ENCODE assay signal across 25 cellular contexts in the genomic region with DNA sequence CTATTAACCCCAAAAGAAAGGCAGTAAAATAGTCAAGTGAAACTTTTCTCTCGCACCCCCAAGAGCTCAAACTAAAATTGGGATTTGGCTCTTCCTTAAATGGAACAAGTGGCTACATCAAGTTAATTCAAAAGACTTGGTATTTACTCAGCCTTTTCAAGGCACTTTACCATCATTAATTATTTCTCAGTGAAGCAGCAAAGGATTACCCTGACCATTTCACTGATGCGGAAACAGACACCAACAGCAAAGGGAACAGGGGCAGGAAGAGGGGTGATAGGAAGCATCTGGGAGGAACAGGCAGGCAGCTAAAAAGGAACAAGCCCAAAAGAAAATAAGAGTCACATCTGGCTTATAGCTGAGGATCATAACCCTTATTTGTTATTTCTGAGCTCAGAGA. TPM values are rescaled to one million over a fixed set of nuclear protein-coding genes. Genes with fewer than 3 reads are reported as not detected.
A peak's percentile ranks its signal among the peaks of the same experiment; 100 is the strongest.
DNase-seq lines count a peak whose midpoint lies in the region; ATAC-seq and TF ChIP-seq lines count a peak whose summit lies in the region.
"Had no signal": no experiment of that assay in that cellular context is flagged by ENCODE, and none has a peak within 500 bp of the region (broad histone marks: within the 10 kb centered on the region; RNA-seq: fewer than 3 reads in every experiment).

No MANE protein-coding gene starts in this region.

- H2AFZ ChIP-seq in PC-3 (ENCODE audit: low read length) = no peak overlapping the region

- H3K27me3 Mint-ChIP-seq in Calu3 (ENCODE audit: unreplicated experiment) = peaks cover 16% of the 10 kb centered on the region

- H3K79me2 ChIP-seq in PC-3 (ENCODE audit: low read length) = peaks cover 73% of the 10 kb centered on the region

- H3K27ac Mint-ChIP-seq in Calu3 (ENCODE audit: unreplicated experiment) = no peak overlapping the region
- H3K27ac Mint-ChIP-seq: activated CD4-positive, alpha-beta T cell treated with anti-CD3 and anti-CD28 coated beads, Interleukin-2, amount 10 ng/mL, durations not matched to agents 7 days and 5 days; activated naive CD4-positive, alpha-beta T cell treated with anti-CD3 and anti-CD28 coated beads for 36 hours; CD8-positive, alpha-beta T cell; H9; WTC11 had no signal

- no peaks in the 10 kb centered on the region for H3K36me3 ChIP-seq in BLaER1 treated with 17β-estradiol and CSF1 and Interleukin-3, amounts not matched to agents 10 nM and 100 nM
- no peaks in the 10 kb centered on the region for H3K36me3 ChIP-seq in PC-3 (ENCODE audit: low read depth, low read length)
- H3K36me3 ChIP-seq in right atrium auricular region = no peaks in the 10 kb centered on the region
- H3K36me3 ChIP-seq: heart left ventricle, SJCRH30, uterus had no signal

- H3K27ac ChIP-seq in BLaER1 treated with 17β-estradiol and CSF1 and Interleukin-3, amounts not matched to agents 10 nM and 100 nM = peak overlapping the region in 6 of 11 experiments; percentile 2 to 82 (median 58); a peak in 10 of 22 replicates
- H3K27ac ChIP-seq in PC-3 (ENCODE audit: low read length) (no peak overlapping the region), right atrium auricular region (no peak overlapping the region)
- H3K27ac ChIP-seq: heart left ventricle, SJCRH30, testis, uterus had no signal

- no peaks in the 10 kb centered on the region for H3F3A ChIP-seq in PC-3 (ENCODE audit: low read length, unreplicated experiment)

- BruUV-seq in PC-3 (replicated peaks; lab: Mats Ljungman, UMichigan) (no TSS peak), Calu3 (replicated peaks; lab: Mats Ljungman, UMichigan) (no TSS peak)

- CTCF ChIA-PET in PC-3 (lab: Charles Lee) (no interaction called here), Calu3 (lab: Charles Lee) (interaction anchor here (0.6 kb wide), 1 partner anchor 1840 kb away, joined by 9 read pairs; no protein-coding TSS in a partner anchor)

- H3K36me3 Mint-ChIP-seq in Calu3 (ENCODE audit: insufficient read depth, unreplicated experiment) = peaks cover 18% of the 10 kb centered on the region
- H3K36me3 Mint-ChIP-seq: CD8-positive, alpha-beta T cell; WTC11 had no signal

- H3K4me1 Mint-ChIP-seq in Calu3 (ENCODE audit: low read depth, unreplicated experiment) = peaks cover 8% of the 10 kb centered on the region

- H3K4me1 ChIP-seq in BLaER1 treated with 17β-estradiol and CSF1 and Interleukin-3, amounts not matched to agents 10 nM and 100 nM = peaks cover 10 to 52% (median 26%) of the 10 kb centered on the region in 10 experiments; a peak in 16 of 20 replicates
- peaks cover 28% of the 10 kb centered on the region for H3K4me1 ChIP-seq in PC-3 (ENCODE audit: insufficient read depth, low read length)
- H3K4me1 ChIP-seq in right atrium auricular region = peaks cover 0 to 4% of the 10 kb centered on the region in 2 donors
- H3K4me1 ChIP-seq: testis, uterus had no signal

- H3K27me3 ChIP-seq in BLaER1 treated with 17β-estradiol and CSF1 and Interleukin-3, amounts not matched to agents 10 nM and 100 nM = peaks cover 67 to 95% (median 86%) of the 10 kb centered on the region in 11 experiments
- H3K27me3 ChIP-seq in PC-3 (ENCODE audit: low read length) (no peaks in the 10 kb centered on the region), right atrium auricular region (no peaks in the 10 kb centered on the region)
- H3K27me3 ChIP-seq: SJCRH30, testis, uterus had no signal

- no peak overlapping the region for H3K4me3 Mint-ChIP-seq in Calu3 (ENCODE audit: low read depth, unreplicated experiment)
- H3K4me3 Mint-ChIP-seq: activated CD4-positive, alpha-beta T cell treated with anti-CD3 and anti-CD28 coated beads, Interleukin-2, amount 10 ng/mL, durations not matched to agents 7 days and 5 days; activated naive CD4-positive, alpha-beta T cell treated with anti-CD3 and anti-CD28 coated beads for 36 hours; CD8-positive, alpha-beta T cell; H9; WTC11 had no signal

- H3K9ac ChIP-seq in BLaER1 treated with 17β-estradiol and CSF1 and Interleukin-3, amounts not matched to agents 10 nM and 100 nM = peak overlapping the region in 4 of 11 experiments; percentile 22 to 53 (median 34); a peak in 5 of 22 replicates
- H3K9ac ChIP-seq in PC-3 (ENCODE audit: low read length) = no peak overlapping the region

- peaks cover 0 to 52% (median 0%) of the 10 kb centered on the region in 11 experiments; a peak in 7 of 22 replicates for H4K20me1 ChIP-seq in BLaER1 treated with 17β-estradiol and CSF1 and Interleukin-3, amounts not matched to agents 10 nM and 100 nM
- no peaks in the 10 kb centered on the region; the same call in none of the 2 replicates for H4K20me1 ChIP-seq in PC-3 (ENCODE audit: low read length)

- H3K4me3 ChIP-seq in BLaER1 treated with 17β-estradiol and CSF1 and Interleukin-3, amounts not matched to agents 10 nM and 100 nM = peak overlapping the region in 4 of 10 experiments; percentile 8 to 69 (median 44); a peak in 3 of 20 replicates
- no peak overlapping the region for H3K4me3 ChIP-seq in PC-3 (ENCODE audit: low read length)
- no peak overlapping the region for H3K4me3 ChIP-seq in right atrium auricular region
- H3K4me3 ChIP-seq: heart left ventricle, SJCRH30, testis, uterus had no signal

- peaks cover 0 to 11% (median 0%) of the 10 kb centered on the region in 11 experiments; a peak in 3 of 22 replicates for H3K9me3 ChIP-seq in BLaER1 treated with 17β-estradiol and CSF1 and Interleukin-3, amounts not matched to agents 10 nM and 100 nM (replicated peaks in 1 of 11)
- H3K9me3 ChIP-seq in PC-3 (ENCODE audit: low read length) = no peaks in the 10 kb centered on the region
- no peaks in the 10 kb centered on the region for H3K9me3 ChIP-seq in right atrium auricular region
- H3K9me3 ChIP-seq: heart left ventricle, SJCRH30, testis, uterus had no signal

- POLR2A ChIA-PET in PC-3 (lab: Charles Lee; ENCODE audit: unreplicated experiment) = no interaction called here

- intact Hi-C loops in PC-3 (cut with micrococcal nuclease) (loop anchor here (10.0 kb wide), 2 partner anchors 97 to 617 kb away; partner anchors contain the start of gene SCML1), Calu3 (cut with micrococcal nuclease; ENCODE audit: unreplicated experiment) (no loop called here)

- peak overlapping the region; percentile 30 to 87 (median 71); a peak in 20 of 22 replicates for H3K4me2 ChIP-seq in BLaER1 treated with 17β-estradiol and CSF1 and Interleukin-3, amounts not matched to agents 10 nM and 100 nM
- H3K4me2 ChIP-seq in PC-3 (ENCODE audit: low read length) = peak overlapping the region; percentile 78

- no peak for TF ChIP-seq CTCF in PC-3 (conservative IDR thresholded peaks at IDR 0.05; ENCODE audit: low read depth, low read length)
- TF ChIP-seq CTCF in Calu3 (IDR thresholded peaks at IDR 0.05; ENCODE audit: unreplicated experiment) = no peak
- no peak for TF ChIP-seq CTCF in right atrium auricular region (IDR thresholded peaks at IDR 0.05)

- no peaks in the 10 kb centered on the region for H3K9me2 ChIP-seq in PC-3 (replicated peaks; ENCODE audit: low read length)

- DNase-seq in DMS53 treated with DMSO at 0.1 percent for 48 hours (lab: John Stamatoyannopoulos, UW; ENCODE audit: unreplicated experiment) (peak; percentile 53), PC-3 (no peak), left kidney (ENCODE audit: low read depth, low spot score) (peak; percentile 30), Calu3 (no peak), right atrium auricular region (ENCODE audit: low spot score) (no peak)
- DNase-seq in NK-92 treated with Interleukin-12 subunit alpha and Interleukin-12 subunit beta, amount 100 ng/mL, for 24 hours (lab: John Stamatoyannopoulos, UW) = no peak
- DNase-seq: activated CD4-positive, alpha-beta T cell treated with anti-CD3 and anti-CD28 coated beads, Interleukin-2, amount 10 ng/mL, durations not matched to agents 7 days and 5 days; activated naive CD4-positive, alpha-beta T cell treated with anti-CD3 and anti-CD28 coated beads for 36 hours; activated T-cell treated with anti-CD3 and anti-CD28 coated beads, Interleukin-2, amount 50 U/mL, for 48 hours; amniotic stem cell; CD8-positive, alpha-beta T cell; DMS153; effector CD8-positive, alpha-beta T cell; erythroblast; H9; heart left ventricle; left cardiac atrium; NCI-H1694; NCI-H2171 treated with DMSO at 0.1 percent for 48 hours; SJCRH30; stimulated activated naive CD8-positive, alpha-beta T cell treated with anti-CD3 and anti-CD28 coated beads, Interleukin-15, Interleukin-2, amounts not matched to agents 100 U/mL and 50 U/mL, for 24 hours; testis; uterus had no signal

- no peak for ATAC-seq in PC-3
- ATAC-seq: CD8-positive, alpha-beta T cell; heart left ventricle; left cardiac atrium; stimulated activated naive CD8-positive, alpha-beta T cell treated with anti-CD3 and anti-CD28 coated beads, Interleukin-15, Interleukin-2, amounts not matched to agents 100 U/mL and 50 U/mL, for 24 hours; WTC11 had no signal

- no peaks in the 10 kb centered on the region for H3K9me3 Mint-ChIP-seq in Calu3 (ENCODE audit: low read depth, unreplicated experiment)
- H3K9me3 Mint-ChIP-seq: activated CD4-positive, alpha-beta T cell treated with anti-CD3 and anti-CD28 coated beads, Interleukin-2, amount 10 ng/mL, durations not matched to agents 7 days and 5 days; activated naive CD4-positive, alpha-beta T cell treated with anti-CD3 and anti-CD28 coated beads for 36 hours; CD8-positive, alpha-beta T cell; WTC11 had no signal

RNA-seq across cellular contexts. Expression of gene SCML2, which starts 2.7 kb away (rescaled TPM):
- total RNA-seq in PC-3 (2014; rRNA removed) (3.5 and 4.8 TPM in 2 replicates), Calu3 (2022) (1.4 and 1.9 TPM in 2 replicates), right atrium auricular region (1 to 10 TPM; 1.1 to 2.3 TPM)

Comparison
In these comparisons a context has a peak if more than half of its experiments do, and no peak if none do; other contexts are left out.
1. H3K27ac ChIP-seq: peak in BLaER1 treated with 17β-estradiol and CSF1 and Interleukin-3, amounts not matched to agents 10 nM and 100 nM (6 of 11); none in PC-3 (single experiment) and right atrium auricular region (0 of 2).
2. DNase-seq: peak in DMS53 treated with DMSO at 0.1 percent for 48 hours (single experiment) and left kidney (single experiment); none in PC-3 (single experiment), Calu3 (single experiment), right atrium auricular region (single experiment) and NK-92 treated with Interleukin-12 subunit alpha and Interleukin-12 subunit beta, amount 100 ng/mL, for 24 hours (single experiment).